36 cellular contexts compared by ENCODE assay signal in genomic region chr19:50558039-50558438, GRCh38. TPM values are rescaled to one million over a fixed set of nuclear protein-coding genes. Genes with fewer than 3 reads are reported as not detected.
"Had no signal": no experiment of that assay in that cellular context is flagged by ENCODE, and none has a peak within 500 bp of the region (broad histone marks: within the 10 kb centered on the region; RNA-seq: fewer than 3 reads in every experiment).

No MANE protein-coding gene starts in this region.

- DNase-seq: activated CD4-positive, alpha-beta T cell treated with anti-CD3 and anti-CD28 coated beads for 36 hours; activated CD4-positive, alpha-beta T cell treated with anti-CD3 and anti-CD28 coated beads, Interleukin-2, amount 10 ng/mL, durations not matched to agents 24 days and 14 days; activated CD4-positive, CD25-positive, alpha-beta regulatory T cell; activated CD4-positive, CD25-positive, alpha-beta regulatory T cell treated with anti-CD3 and anti-CD28 coated beads, Interleukin-2, amount 50 U/mL, for 72 hours; activated CD8-positive, alpha-beta memory T cell treated with anti-CD3 and anti-CD28 coated beads, Interleukin-2, amount 10 ng/mL, durations not matched to agents 7 days and 5 days; activated CD8-positive, alpha-beta memory T cell treated with anti-CD3 and anti-CD28 coated beads, Interleukin-2, amount 50 U/mL, for 4 hours; activated CD8-positive, alpha-beta T cell treated with anti-CD3 and anti-CD28 coated beads, Interleukin-2, amount 10 ng/mL, durations not matched to agents 7 days and 5 days; activated effector memory CD4-positive, alpha-beta T cell treated with anti-CD3 and anti-CD28 coated beads, Interleukin-2, amount 50 U/mL, for 16 hours; activated naive CD4-positive, alpha-beta T cell treated with anti-CD3 and anti-CD28 coated beads for 36 hours; activated naive CD8-positive, alpha-beta T cell treated with anti-CD3 and anti-CD28 coated beads for 36 hours; activated naive CD8-positive, alpha-beta T cell treated with anti-CD3 and anti-CD28 coated beads, Interleukin-2, amount 50 U/mL, for 24 hours; activated T-cell treated with anti-CD3 and anti-CD28 coated beads, Interleukin-2, amount 50 U/mL, for 1 hour; activated T-cell treated with anti-CD3 and anti-CD28 coated beads, Interleukin-2, amount 50 U/mL, for 48 hours; adrenal gland; amygdala; aorta; body of pancreas; central memory CD4-positive, alpha-beta T cell; cerebellar nuclear complex; dorsolateral prefrontal cortex; effector memory CD4-positive, alpha-beta T cell; endodermal cell; erythroblast; foreskin keratinocyte; gastrocnemius medialis; heart right ventricle; T-helper 17 cell; T1000 had no signal

- H2AFZ ChIP-seq: hepatocyte had no signal

- H3K27ac ChIP-seq: adrenal gland, body of pancreas, coronary artery, esophagus muscularis mucosa, foreskin keratinocyte, gastrocnemius medialis, heart right ventricle, hepatocyte had no signal

- H3K79me2 ChIP-seq: hepatocyte had no signal

- H3K9me3 ChIP-seq: adrenal gland, body of pancreas, esophagus muscularis mucosa, gastrocnemius medialis, heart right ventricle had no signal

- H3K4me3 ChIP-seq: adrenal gland, body of pancreas, coronary artery, esophagus muscularis mucosa, gastrocnemius medialis, heart right ventricle, hepatocyte had no signal

- H3K27me3 ChIP-seq: dorsolateral prefrontal cortex had no signal

- H3K36me3 ChIP-seq: adrenal gland, esophagus muscularis mucosa, gastrocnemius medialis, heart right ventricle had no signal

- H3K4me1 ChIP-seq: foreskin keratinocyte had no signal

- ATAC-seq: activated CD4-positive, alpha-beta T cell treated with anti-CD3 and anti-CD28 coated beads for 36 hours; activated CD8-positive, alpha-beta memory T cell treated with anti-CD3 and anti-CD28 coated beads, Interleukin-2, amount 10 ng/mL, durations not matched to agents 7 days and 5 days; activated CD8-positive, alpha-beta T cell treated with anti-CD3 and anti-CD28 coated beads, Interleukin-2, amount 10 ng/mL, durations not matched to agents 7 days and 5 days; activated naive CD8-positive, alpha-beta T cell treated with anti-CD3 and anti-CD28 coated beads, Interleukin-2, amount 50 U/mL, for 24 hours; body of pancreas; foreskin keratinocyte; gastrocnemius medialis; heart right ventricle; T-helper 17 cell had no signal

RNA-seq across cellular contexts. Expression of gene LRRC4B, which starts 10.2 kb away (rescaled TPM):
- total RNA-seq: activated CD4-positive, alpha-beta memory T cell treated with anti-CD3 and anti-CD28 coated beads for 36 hours; activated CD4-positive, alpha-beta T cell treated with anti-CD3 and anti-CD28 coated beads for 36 hours; activated CD8-positive, alpha-beta memory T cell treated with anti-CD3 and anti-CD28 coated beads for 36 hours; activated CD8-positive, alpha-beta memory T cell treated with anti-CD3 and anti-CD28 coated beads, Interleukin-2, amount 10 ng/mL, durations not matched to agents 7 days and 5 days; activated CD8-positive, alpha-beta T cell treated with anti-CD3 and anti-CD28 coated beads, Interleukin-2, amount 10 ng/mL, durations not matched to agents 7 days and 5 days; activated naive CD4-positive, alpha-beta T cell treated with anti-CD3 and anti-CD28 coated beads for 36 hours; activated naive CD8-positive, alpha-beta T cell treated with anti-CD3 and anti-CD28 coated beads for 36 hours; activated T-helper 2 cell treated with anti-CD3 and anti-CD28 coated beads, Interferon-gamma antibody, Interleukin-2, Interleukin-4, amounts not matched to agents 10 μg/mL and 5 μg/mL and 100 μg/mL, durations not matched to agents 14 hours and 24 hours and 36 hours; foreskin keratinocyte; glomerular endothelial cell; T-helper 17 cell had no signal
- polyA plus RNA-seq: foreskin keratinocyte had no signal

RNA-seq across cellular contexts. Expression of gene ASPDH, which starts 44.3 kb away (rescaled TPM):
- total RNA-seq: activated CD4-positive, alpha-beta memory T cell treated with anti-CD3 and anti-CD28 coated beads for 36 hours; activated CD4-positive, alpha-beta T cell treated with anti-CD3 and anti-CD28 coated beads for 36 hours; activated CD4-positive, alpha-beta T cell treated with anti-CD3 and anti-CD28 coated beads, Interleukin-2, amount 10 ng/mL, durations not matched to agents 24 days and 14 days; activated CD8-positive, alpha-beta memory T cell treated with anti-CD3 and anti-CD28 coated beads for 36 hours; activated CD8-positive, alpha-beta memory T cell treated with anti-CD3 and anti-CD28 coated beads, Interleukin-2, amount 10 ng/mL, durations not matched to agents 7 days and 5 days; activated CD8-positive, alpha-beta T cell treated with anti-CD3 and anti-CD28 coated beads, Interleukin-2, amount 10 ng/mL, durations not matched to agents 7 days and 5 days; activated naive CD4-positive, alpha-beta T cell treated with anti-CD3 and anti-CD28 coated beads for 36 hours; activated naive CD8-positive, alpha-beta T cell treated with anti-CD3 and anti-CD28 coated beads for 36 hours; activated T-helper 1 cell treated with anti-CD3 and anti-CD28 coated beads, Interleukin-12 subunit alpha, Interleukin-12 subunit beta, Interleukin-2, Interleukin-4 antibody, amounts not matched to agents 30 ng/mL and 10 ng/mL and 1 ng/mL, durations not matched to agents 14 hours and 24 hours and 36 hours; activated T-helper 2 cell treated with anti-CD3 and anti-CD28 coated beads, Interferon-gamma antibody, Interleukin-2, Interleukin-4, amounts not matched to agents 10 μg/mL and 5 μg/mL and 100 μg/mL, durations not matched to agents 14 hours and 24 hours and 36 hours; aorta; body of pancreas; endodermal cell; foreskin keratinocyte; gastrocnemius medialis; glomerular endothelial cell; heart right ventricle; T-helper 17 cell had no signal
- polyA plus RNA-seq: foreskin keratinocyte, heart right ventricle had no signal
